Comparison of ENCODE assay signal across 8 cellular contexts in the genomic region with DNA sequence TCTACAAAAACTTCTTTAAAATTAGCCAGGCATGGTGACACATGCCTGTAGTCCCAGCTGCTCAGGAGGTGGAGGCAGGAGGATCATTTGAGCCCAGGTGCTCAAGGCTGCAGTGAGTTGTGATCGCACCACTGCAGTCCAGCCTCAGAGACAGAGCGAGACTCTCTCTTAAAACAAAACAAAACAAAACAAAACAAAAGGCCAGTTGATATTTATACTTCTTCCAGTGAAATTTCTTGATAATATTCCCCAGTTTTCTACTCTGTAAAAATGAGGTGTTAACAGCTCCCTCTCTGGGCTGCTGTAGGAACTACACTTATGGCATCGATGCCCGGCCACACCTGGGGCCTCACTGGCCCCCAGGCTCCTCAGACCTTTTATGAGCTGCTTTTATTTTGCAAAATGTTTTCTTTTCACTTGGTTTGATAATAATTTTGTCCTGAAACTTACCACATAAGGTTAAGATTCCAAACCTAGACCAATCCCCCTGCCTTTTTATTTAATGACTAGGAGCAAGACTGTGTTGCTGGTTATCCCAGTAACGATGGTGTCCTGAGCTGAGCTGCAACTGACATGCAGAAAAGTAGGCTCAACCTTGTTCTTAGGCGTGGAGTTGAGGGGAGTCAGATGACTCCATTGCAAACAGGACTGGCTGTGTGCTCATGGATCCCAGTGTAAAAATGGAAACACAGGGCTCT. TPM values are rescaled to one million over a fixed set of nuclear protein-coding genes. Genes with fewer than 3 reads are reported as not detected.
DNase-seq lines count a peak whose midpoint lies in the region; ATAC-seq and TF ChIP-seq lines count a peak whose summit lies in the region.

No MANE protein-coding gene starts in this region.

- peaks cover 15% of the 10 kb centered on the region for H3K4me1 ChIP-seq in foreskin keratinocyte

- no peaks in the 10 kb centered on the region for H3K9me3 Mint-ChIP-seq in activated T-cell treated with anti-CD3 and anti-CD28 coated beads, Interleukin-2, amount 50 U/mL, for 72 hours
- no peaks in the 10 kb centered on the region for H3K9me3 Mint-ChIP-seq in progenitor cell of endocrine pancreas (ENCODE audit: low read depth)

- peaks cover 37% of the 10 kb centered on the region for H3K4me1 Mint-ChIP-seq in activated T-cell treated with anti-CD3 and anti-CD28 coated beads, Interleukin-2, amount 50 U/mL, for 72 hours (ENCODE audit: low read depth)
- H3K4me1 Mint-ChIP-seq in progenitor cell of endocrine pancreas (ENCODE audit: low read depth) = peaks cover 4% of the 10 kb centered on the region

- peak overlapping the region in 1 of 2 donors; percentile 10 for H3K4me3 Mint-ChIP-seq in activated T-cell treated with anti-CD3 and anti-CD28 coated beads, Interleukin-2, amount 50 U/mL, for 72 hours
- no peak overlapping the region for H3K4me3 Mint-ChIP-seq in progenitor cell of endocrine pancreas (ENCODE audit: low read depth)

- DNase-seq in NCI-H345 (lab: John Stamatoyannopoulos, UW) = peak; percentile 10
- no peak for DNase-seq in NCI-H345 treated with DMSO at 0.1 percent for 48 hours (lab: John Stamatoyannopoulos, UW; ENCODE audit: unreplicated experiment)
- DNase-seq in NCI-H2196 (lab: John Stamatoyannopoulos, UW; ENCODE audit: unreplicated experiment) = peak; percentile 50
- DNase-seq in activated T-cell treated with anti-CD3 and anti-CD28 coated beads, Interleukin-2, amount 50 U/mL, for 72 hours = peak; percentile 50 to 51
- peak in 1 of 2 donors; percentile 45 for DNase-seq in foreskin keratinocyte
- no peak for DNase-seq in progenitor cell of endocrine pancreas (ENCODE audit: low spot score, unreplicated experiment)

- peak overlapping the region; percentile 28 for H3K27ac Mint-ChIP-seq in activated T-cell treated with anti-CD3 and anti-CD28 coated beads, Interleukin-2, amount 50 U/mL, for 72 hours
- H3K27ac Mint-ChIP-seq in progenitor cell of endocrine pancreas = peak overlapping the region; percentile 54

- H3K27me3 ChIP-seq in foreskin keratinocyte = no peaks in the 10 kb centered on the region

- TF ChIP-seq CTCF in foreskin keratinocyte (conservative IDR thresholded peaks at IDR 0.05) (peak; percentile 82), progenitor cell of endocrine pancreas (IDR thresholded peaks at IDR 0.05; ENCODE audit: unreplicated experiment) (peak; percentile 77)

- H3K27ac ChIP-seq in foreskin keratinocyte = peak overlapping the region; percentile 41

- ATAC-seq in activated T-cell treated with anti-CD3 and anti-CD28 coated beads, Interleukin-2, amount 50 U/mL, for 72 hours (replicated peaks in 1 of 2) = peak in 1 of 2 donors; percentile 34
- ATAC-seq in foreskin keratinocyte (peak; percentile 44), GM21390 (IDR thresholded peaks at IDR 0.05; ENCODE audit: unreplicated experiment) (no peak), GM19351 (IDR thresholded peaks at IDR 0.05; ENCODE audit: unreplicated experiment) (no peak)

- no peaks in the 10 kb centered on the region for H3K27me3 Mint-ChIP-seq in activated T-cell treated with anti-CD3 and anti-CD28 coated beads, Interleukin-2, amount 50 U/mL, for 72 hours (ENCODE audit: low read depth)
- no peaks in the 10 kb centered on the region for H3K27me3 Mint-ChIP-seq in progenitor cell of endocrine pancreas

- peaks cover 0 to 5% of the 10 kb centered on the region in 2 donors for H3K36me3 Mint-ChIP-seq in activated T-cell treated with anti-CD3 and anti-CD28 coated beads, Interleukin-2, amount 50 U/mL, for 72 hours (ENCODE audit: insufficient read depth in 2 of 2)
- peaks cover 2% of the 10 kb centered on the region for H3K36me3 Mint-ChIP-seq in progenitor cell of endocrine pancreas (ENCODE audit: insufficient read depth)

RNA-seq across cellular contexts. Expression of gene MAPK8IP3, which starts 17.6 kb away (rescaled TPM):
- 100 to 1,000 TPM in 1 of 2 donors, 10 to 100 TPM in 1; 92.7 to 118 TPM for total RNA-seq in activated T-cell treated with anti-CD3 and anti-CD28 coated beads, Interleukin-2, amount 50 U/mL, for 72 hours
- total RNA-seq in foreskin keratinocyte (22.4 and 28.2 TPM in 2 replicates), progenitor cell of endocrine pancreas (153 and 157 TPM in 2 replicates)
- polyA plus RNA-seq in foreskin keratinocyte = 8.5 and 10.6 TPM in 2 replicates

RNA-seq across cellular contexts. Expression of gene JPT2, which starts 45.5 kb away (rescaled TPM):
- 10 to 100 TPM; 54.1 to 62.7 TPM for total RNA-seq in activated T-cell treated with anti-CD3 and anti-CD28 coated beads, Interleukin-2, amount 50 U/mL, for 72 hours
- total RNA-seq in foreskin keratinocyte (131 and 146 TPM in 2 replicates), progenitor cell of endocrine pancreas (141 and 146 TPM in 2 replicates)
- 97.9 and 101 TPM in 2 replicates for polyA plus RNA-seq in foreskin keratinocyte

RNA-seq across cellular contexts. Expression of gene NME3, which starts 47.7 kb away (rescaled TPM):
- 10 to 100 TPM; 55.0 to 56.1 TPM for total RNA-seq in activated T-cell treated with anti-CD3 and anti-CD28 coated beads, Interleukin-2, amount 50 U/mL, for 72 hours
- total RNA-seq in foreskin keratinocyte (24.8 and 25.2 TPM in 2 replicates), progenitor cell of endocrine pancreas (34.4 and 35.3 TPM in 2 replicates)
- polyA plus RNA-seq in foreskin keratinocyte = 40.0 and 40.5 TPM in 2 replicates

RNA-seq across cellular contexts. Expression of gene EME2, which starts 49.0 kb away (rescaled TPM):
- 10 to 100 TPM; 14.4 to 18.6 TPM for total RNA-seq in activated T-cell treated with anti-CD3 and anti-CD28 coated beads, Interleukin-2, amount 50 U/mL, for 72 hours
- total RNA-seq in foreskin keratinocyte (5.9 and 8.5 TPM in 2 replicates), progenitor cell of endocrine pancreas (50.6 and 53.4 TPM in 2 replicates)
- polyA plus RNA-seq in foreskin keratinocyte = 3.0 and 4.3 TPM in 2 replicates

RNA-seq across cellular contexts. Expression of gene MRPS34, which starts 49.3 kb away (rescaled TPM):
- 100 to 1,000 TPM in 1 of 2 donors, 10 to 100 TPM in 1; 86.0 to 123 TPM for total RNA-seq in activated T-cell treated with anti-CD3 and anti-CD28 coated beads, Interleukin-2, amount 50 U/mL, for 72 hours
- total RNA-seq in foreskin keratinocyte (139 and 174 TPM in 2 replicates), progenitor cell of endocrine pancreas (77.2 and 84.6 TPM in 2 replicates)
- polyA plus RNA-seq in foreskin keratinocyte = 223 and 236 TPM in 2 replicates

Comparison
In these comparisons a context has a peak if more than half of its experiments do, and no peak if none do; other contexts are left out.
1. DNase-seq: peak in NCI-H345 (single experiment), NCI-H2196 (single experiment) and activated T-cell treated with anti-CD3 and anti-CD28 coated beads, Interleukin-2, amount 50 U/mL, for 72 hours (2 of 2); none in NCI-H345 treated with DMSO at 0.1 percent for 48 hours (single experiment) and progenitor cell of endocrine pancreas (single experiment).